ENCODE assay signal across 1 cellular context in the genomic region with DNA sequence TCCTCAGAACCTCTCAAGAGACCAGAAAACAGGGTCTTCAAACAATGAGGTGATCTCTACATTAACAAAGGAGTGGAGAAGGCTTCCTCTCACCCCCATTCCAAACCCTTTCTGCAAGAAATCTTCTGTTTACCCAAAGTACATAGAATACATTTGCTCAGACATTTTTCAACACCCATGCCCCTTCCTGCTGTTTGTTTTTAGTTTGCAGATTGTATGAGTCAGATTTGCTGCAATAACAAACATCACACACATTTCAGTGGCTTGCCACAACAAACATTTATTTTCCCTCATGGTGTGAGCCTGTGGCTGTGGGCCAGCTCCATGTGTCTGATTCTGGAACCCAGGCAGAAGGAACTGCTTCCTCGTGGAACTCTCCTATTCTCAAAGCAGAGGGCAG.
TF ChIP-seq lines count a peak whose summit lies in the region.

No MANE protein-coding gene starts in this region.

TF ChIP-seq in K562, 482 proteins besides CTCF, POLR2A, EP300 and RAD21 (continued from another document):
- TF ChIP-seq, protein P1, sequence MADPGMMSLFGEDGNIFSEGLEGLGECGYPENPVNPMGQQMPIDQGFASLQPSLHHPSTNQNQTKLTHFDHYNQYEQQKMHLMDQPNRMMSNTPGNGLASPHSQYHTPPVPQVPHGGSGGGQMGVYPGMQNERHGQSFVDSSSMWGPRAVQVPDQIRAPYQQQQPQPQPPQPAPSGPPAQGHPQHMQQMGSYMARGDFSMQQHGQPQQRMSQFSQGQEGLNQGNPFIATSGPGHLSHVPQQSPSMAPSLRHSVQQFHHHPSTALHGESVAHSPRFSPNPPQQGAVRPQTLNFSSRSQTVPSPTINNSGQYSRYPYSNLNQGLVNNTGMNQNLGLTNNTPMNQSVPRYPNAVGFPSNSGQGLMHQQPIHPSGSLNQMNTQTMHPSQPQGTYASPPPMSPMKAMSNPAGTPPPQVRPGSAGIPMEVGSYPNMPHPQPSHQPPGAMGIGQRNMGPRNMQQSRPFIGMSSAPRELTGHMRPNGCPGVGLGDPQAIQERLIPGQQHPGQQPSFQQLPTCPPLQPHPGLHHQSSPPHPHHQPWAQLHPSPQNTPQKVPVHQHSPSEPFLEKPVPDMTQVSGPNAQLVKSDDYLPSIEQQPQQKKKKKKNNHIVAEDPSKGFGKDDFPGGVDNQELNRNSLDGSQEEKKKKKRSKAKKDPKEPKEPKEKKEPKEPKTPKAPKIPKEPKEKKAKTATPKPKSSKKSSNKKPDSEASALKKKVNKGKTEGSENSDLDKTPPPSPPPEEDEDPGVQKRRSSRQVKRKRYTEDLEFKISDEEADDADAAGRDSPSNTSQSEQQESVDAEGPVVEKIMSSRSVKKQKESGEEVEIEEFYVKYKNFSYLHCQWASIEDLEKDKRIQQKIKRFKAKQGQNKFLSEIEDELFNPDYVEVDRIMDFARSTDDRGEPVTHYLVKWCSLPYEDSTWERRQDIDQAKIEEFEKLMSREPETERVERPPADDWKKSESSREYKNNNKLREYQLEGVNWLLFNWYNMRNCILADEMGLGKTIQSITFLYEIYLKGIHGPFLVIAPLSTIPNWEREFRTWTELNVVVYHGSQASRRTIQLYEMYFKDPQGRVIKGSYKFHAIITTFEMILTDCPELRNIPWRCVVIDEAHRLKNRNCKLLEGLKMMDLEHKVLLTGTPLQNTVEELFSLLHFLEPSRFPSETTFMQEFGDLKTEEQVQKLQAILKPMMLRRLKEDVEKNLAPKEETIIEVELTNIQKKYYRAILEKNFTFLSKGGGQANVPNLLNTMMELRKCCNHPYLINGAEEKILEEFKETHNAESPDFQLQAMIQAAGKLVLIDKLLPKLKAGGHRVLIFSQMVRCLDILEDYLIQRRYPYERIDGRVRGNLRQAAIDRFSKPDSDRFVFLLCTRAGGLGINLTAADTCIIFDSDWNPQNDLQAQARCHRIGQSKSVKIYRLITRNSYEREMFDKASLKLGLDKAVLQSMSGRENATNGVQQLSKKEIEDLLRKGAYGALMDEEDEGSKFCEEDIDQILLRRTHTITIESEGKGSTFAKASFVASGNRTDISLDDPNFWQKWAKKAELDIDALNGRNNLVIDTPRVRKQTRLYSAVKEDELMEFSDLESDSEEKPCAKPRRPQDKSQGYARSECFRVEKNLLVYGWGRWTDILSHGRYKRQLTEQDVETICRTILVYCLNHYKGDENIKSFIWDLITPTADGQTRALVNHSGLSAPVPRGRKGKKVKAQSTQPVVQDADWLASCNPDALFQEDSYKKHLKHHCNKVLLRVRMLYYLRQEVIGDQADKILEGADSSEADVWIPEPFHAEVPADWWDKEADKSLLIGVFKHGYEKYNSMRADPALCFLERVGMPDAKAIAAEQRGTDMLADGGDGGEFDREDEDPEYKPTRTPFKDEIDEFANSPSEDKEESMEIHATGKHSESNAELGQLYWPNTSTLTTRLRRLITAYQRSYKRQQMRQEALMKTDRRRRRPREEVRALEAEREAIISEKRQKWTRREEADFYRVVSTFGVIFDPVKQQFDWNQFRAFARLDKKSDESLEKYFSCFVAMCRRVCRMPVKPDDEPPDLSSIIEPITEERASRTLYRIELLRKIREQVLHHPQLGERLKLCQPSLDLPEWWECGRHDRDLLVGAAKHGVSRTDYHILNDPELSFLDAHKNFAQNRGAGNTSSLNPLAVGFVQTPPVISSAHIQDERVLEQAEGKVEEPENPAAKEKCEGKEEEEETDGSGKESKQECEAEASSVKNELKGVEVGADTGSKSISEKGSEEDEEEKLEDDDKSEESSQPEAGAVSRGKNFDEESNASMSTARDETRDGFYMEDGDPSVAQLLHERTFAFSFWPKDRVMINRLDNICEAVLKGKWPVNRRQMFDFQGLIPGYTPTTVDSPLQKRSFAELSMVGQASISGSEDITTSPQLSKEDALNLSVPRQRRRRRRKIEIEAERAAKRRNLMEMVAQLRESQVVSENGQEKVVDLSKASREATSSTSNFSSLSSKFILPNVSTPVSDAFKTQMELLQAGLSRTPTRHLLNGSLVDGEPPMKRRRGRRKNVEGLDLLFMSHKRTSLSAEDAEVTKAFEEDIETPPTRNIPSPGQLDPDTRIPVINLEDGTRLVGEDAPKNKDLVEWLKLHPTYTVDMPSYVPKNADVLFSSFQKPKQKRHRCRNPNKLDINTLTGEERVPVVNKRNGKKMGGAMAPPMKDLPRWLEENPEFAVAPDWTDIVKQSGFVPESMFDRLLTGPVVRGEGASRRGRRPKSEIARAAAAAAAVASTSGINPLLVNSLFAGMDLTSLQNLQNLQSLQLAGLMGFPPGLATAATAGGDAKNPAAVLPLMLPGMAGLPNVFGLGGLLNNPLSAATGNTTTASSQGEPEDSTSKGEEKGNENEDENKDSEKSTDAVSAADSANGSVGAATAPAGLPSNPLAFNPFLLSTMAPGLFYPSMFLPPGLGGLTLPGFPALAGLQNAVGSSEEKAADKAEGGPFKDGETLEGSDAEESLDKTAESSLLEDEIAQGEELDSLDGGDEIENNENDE (IDR thresholded peaks at IDR 0.05; ENCODE audit: low read depth, low read length): no peak
TF ChIP-seq in K562: peak in this region for 1.
